ENCODE assay signal across 1 cellular context in the genomic region with DNA sequence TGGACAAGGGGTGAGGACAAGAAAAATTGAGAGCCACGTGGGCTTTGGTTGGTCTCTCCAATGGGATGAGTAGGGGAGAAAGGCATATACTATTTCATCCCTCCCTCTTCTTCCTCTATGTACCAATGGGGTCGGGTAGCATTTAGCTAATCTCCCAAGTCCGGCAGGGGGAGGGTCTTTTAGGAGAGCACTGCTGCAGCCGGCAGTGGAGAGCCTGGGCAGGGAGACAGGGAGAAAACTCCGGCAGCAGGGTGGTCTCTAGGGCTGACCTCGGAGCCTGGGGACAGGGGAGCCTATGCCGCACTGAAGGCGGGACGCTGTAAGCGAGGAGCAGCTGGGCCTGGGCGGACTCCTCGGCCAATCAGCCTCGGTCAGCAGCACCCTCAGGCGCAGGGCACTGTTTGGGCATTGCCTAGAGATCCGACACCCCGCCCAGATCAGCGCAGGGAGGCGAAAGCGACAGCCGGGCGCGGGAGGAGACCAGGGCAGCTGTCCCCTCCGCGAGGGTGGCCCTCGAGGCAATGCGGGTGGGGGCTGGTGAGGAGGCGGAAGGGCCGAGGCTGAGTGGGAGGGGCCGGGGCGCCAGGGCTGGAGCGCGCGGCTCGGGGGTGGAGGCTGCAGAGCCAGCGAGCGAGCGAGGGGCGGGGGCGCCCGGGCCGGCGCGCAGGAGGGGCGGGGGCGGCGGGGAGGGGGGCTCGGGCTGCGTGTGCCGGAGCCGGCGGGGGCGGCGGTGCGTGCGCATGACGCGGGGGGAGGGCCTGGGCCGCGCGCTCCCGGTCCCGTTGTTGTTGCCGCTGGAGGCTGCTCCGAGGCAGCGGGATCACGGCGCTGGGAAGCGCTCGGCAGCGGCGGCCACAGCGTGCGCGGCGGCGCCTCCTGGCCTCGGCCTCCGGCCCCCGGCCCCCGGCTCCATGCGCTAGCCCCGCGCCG.
TF ChIP-seq lines count a peak whose summit lies in the region.

A gene (plus strand): TSS at position 785 of the 930 bp plus-strand sequence. CDS start 267 bp downstream, outside the sequence.

TF ChIP-seq in HepG2, 621 proteins besides CTCF, POLR2A, EP300 and RAD21 (continues in another document):
- TF ChIP-seq, protein P1, sequence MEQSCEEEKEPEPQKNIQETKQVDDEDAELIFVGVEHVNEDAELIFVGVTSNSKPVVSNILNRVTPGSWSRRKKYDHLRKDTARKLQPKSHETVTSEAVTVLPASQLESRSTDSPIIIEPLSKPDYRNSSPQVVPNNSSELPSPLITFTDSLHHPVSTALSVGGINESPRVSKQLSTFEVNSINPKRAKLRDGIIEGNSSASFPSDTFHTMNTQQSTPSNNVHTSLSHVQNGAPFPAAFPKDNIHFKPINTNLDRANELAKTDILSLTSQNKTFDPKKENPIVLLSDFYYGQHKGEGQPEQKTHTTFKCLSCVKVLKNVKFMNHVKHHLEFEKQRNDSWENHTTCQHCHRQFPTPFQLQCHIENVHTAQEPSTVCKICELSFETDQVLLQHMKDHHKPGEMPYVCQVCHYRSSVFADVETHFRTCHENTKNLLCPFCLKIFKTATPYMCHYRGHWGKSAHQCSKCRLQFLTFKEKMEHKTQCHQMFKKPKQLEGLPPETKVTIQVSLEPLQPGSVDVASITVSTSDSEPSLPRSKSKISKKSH (CRISPR knock-in tag; IDR thresholded peaks at IDR 0.05; ENCODE audit: borderline replicate concordance) = 0 out of 2 replicates have a peak, but pooled peaks have one; percentile 73
- no peak for TF ChIP-seq ZNF367 (CRISPR knock-in tag; IDR thresholded peaks at IDR 0.05; ENCODE audit: borderline replicate concordance)
- TF ChIP-seq SALL1 (CRISPR knock-in tag; IDR thresholded peaks at IDR 0.05) = peak; percentile 78
- TF ChIP-seq ZNF781 (CRISPR knock-in tag; IDR thresholded peaks at IDR 0.05; ENCODE audit: borderline replicate concordance, not compliant biosample characterization) = peak; percentile 57
- no peak; the same call in 1 of the 2 replicates for TF ChIP-seq ZBTB7A (CRISPR knock-in tag; IDR thresholded peaks at IDR 0.05)
- TF ChIP-seq, protein P2, sequence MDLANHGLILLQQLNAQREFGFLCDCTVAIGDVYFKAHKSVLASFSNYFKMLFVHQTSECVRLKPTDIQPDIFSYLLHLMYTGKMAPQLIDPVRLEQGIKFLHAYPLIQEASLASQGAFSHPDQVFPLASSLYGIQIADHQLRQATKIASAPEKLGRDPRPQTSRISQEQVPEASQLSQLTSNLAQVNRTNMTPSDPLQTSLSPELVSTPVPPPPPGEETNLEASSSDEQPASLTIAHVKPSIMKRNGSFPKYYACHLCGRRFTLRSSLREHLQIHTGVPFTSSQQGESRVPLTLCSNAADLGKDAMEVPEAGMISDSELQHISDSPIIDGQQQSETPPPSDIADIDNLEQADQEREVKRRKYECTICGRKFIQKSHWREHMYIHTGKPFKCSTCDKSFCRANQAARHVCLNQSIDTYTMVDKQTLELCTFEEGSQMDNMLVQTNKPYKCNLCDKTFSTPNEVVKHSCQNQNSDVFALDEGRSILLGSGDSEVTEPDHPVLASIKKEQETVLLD (CRISPR knock-in tag; IDR thresholded peaks at IDR 0.05; ENCODE audit: low read depth) = peak; percentile 74; the same call in 1 of the 2 replicates
- TF ChIP-seq TARDBP (CRISPR knock-in tag; IDR thresholded peaks at IDR 0.05) = peak; percentile 79; the same call in 1 of the 2 replicates
- peak; percentile 59; the same call in 1 of the 3 replicates for TF ChIP-seq MXI1 (IDR thresholded peaks at IDR 0.05; ENCODE audit: borderline replicate concordance, low read depth, low read length)
- peak; percentile 58; the same call in 1 of the 2 replicates for TF ChIP-seq HOXA3 (CRISPR knock-in tag; IDR thresholded peaks at IDR 0.05)
- peak; percentile 68; the same call in 1 of the 2 replicates for TF ChIP-seq HDAC1 (CRISPR knock-in tag; IDR thresholded peaks at IDR 0.05)
- TF ChIP-seq ZNF773 (CRISPR knock-in tag; IDR thresholded peaks at IDR 0.05; ENCODE audit: borderline replicate concordance) = no peak
- peak; percentile 85; the same call in 1 of the 2 replicates for TF ChIP-seq ZNF619 (CRISPR knock-in tag; IDR thresholded peaks at IDR 0.05)
- TF ChIP-seq ZNF777 (CRISPR knock-in tag; IDR thresholded peaks at IDR 0.05) = peak; percentile 65; the same call in 1 of the 2 replicates
- peak; percentile 66; the same call in 1 of the 2 replicates for TF ChIP-seq MXD4 (CRISPR knock-in tag; IDR thresholded peaks at IDR 0.05)
- no peak for TF ChIP-seq NFE2L2 (IDR thresholded peaks at IDR 0.05; ENCODE audit: low read length)
- 0 out of 2 replicates have a peak, but pooled peaks have one; percentile 32 for TF ChIP-seq ZNF546 (CRISPR knock-in tag; conservative IDR thresholded peaks at IDR 0.05)
- TF ChIP-seq AHR (CRISPR knock-in tag; IDR thresholded peaks at IDR 0.05) = peak; percentile 20; the same call in 1 of the 2 replicates
- TF ChIP-seq POLR2G (IDR thresholded peaks at IDR 0.05; ENCODE audit: low read depth, low read length) = peak; percentile 91
- no peak for TF ChIP-seq JARID2 (CRISPR knock-in tag; IDR thresholded peaks at IDR 0.05; ENCODE audit: insufficient replicate concordance)
- TF ChIP-seq, protein P3, sequence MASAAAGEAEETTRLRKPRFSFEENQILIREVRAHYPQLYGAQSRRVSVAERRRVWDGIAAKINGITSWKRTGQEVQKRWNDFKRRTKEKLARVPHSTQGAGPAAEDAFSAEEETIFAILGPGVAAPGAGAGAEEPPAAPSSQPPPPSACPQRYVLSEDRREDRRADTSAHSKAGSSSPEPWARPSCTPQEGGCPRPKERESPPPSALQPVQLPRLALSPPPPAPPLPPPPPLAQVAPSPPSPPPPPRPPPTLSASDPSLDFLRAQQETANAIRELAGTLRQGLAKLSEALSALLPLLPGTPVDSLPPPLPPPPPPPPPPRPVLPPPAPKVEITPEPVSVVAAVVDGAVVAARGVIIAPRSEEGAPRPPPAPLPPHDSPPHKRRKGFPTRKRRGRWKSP (CRISPR knock-in tag; IDR thresholded peaks at IDR 0.05) = no peak
- TF ChIP-seq KDM4B (CRISPR knock-in tag; IDR thresholded peaks at IDR 0.05) = peak; percentile 44; the same call in 1 of the 2 replicates
- TF ChIP-seq SOX5 (CRISPR knock-in tag; IDR thresholded peaks at IDR 0.05; ENCODE audit: borderline replicate concordance) = peak; percentile 27; the same call in 1 of the 2 replicates
- peak; percentile 79; the same call in 1 of the 2 replicates for TF ChIP-seq ARID2 (CRISPR knock-in tag; IDR thresholded peaks at IDR 0.05; ENCODE audit: borderline replicate concordance)
- TF ChIP-seq, protein P4, sequence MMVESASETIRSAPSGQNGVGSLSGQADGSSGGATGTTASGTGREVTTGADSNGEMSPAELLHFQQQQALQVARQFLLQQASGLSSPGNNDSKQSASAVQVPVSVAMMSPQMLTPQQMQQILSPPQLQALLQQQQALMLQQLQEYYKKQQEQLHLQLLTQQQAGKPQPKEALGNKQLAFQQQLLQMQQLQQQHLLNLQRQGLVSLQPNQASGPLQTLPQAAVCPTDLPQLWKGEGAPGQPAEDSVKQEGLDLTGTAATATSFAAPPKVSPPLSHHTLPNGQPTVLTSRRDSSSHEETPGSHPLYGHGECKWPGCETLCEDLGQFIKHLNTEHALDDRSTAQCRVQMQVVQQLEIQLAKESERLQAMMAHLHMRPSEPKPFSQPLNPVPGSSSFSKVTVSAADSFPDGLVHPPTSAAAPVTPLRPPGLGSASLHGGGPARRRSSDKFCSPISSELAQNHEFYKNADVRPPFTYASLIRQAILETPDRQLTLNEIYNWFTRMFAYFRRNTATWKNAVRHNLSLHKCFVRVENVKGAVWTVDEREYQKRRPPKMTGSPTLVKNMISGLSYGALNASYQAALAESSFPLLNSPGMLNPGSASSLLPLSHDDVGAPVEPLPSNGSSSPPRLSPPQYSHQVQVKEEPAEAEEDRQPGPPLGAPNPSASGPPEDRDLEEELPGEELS (CRISPR knock-in tag; IDR thresholded peaks at IDR 0.05) = no peak
- TF ChIP-seq ZNF317 (CRISPR knock-in tag; IDR thresholded peaks at IDR 0.05) = peak; percentile 40; the same call in 1 of the 2 replicates
- TF ChIP-seq ZMYM3 (CRISPR knock-in tag; IDR thresholded peaks at IDR 0.05) = peak; percentile 71
- TF ChIP-seq, protein P5, sequence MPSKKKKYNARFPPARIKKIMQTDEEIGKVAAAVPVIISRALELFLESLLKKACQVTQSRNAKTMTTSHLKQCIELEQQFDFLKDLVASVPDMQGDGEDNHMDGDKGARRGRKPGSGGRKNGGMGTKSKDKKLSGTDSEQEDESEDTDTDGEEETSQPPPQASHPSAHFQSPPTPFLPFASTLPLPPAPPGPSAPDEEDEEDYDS (CRISPR knock-in tag; IDR thresholded peaks at IDR 0.05) = 0 out of 2 replicates have a peak, but pooled peaks have one; percentile 17
- TF ChIP-seq, protein P6, sequence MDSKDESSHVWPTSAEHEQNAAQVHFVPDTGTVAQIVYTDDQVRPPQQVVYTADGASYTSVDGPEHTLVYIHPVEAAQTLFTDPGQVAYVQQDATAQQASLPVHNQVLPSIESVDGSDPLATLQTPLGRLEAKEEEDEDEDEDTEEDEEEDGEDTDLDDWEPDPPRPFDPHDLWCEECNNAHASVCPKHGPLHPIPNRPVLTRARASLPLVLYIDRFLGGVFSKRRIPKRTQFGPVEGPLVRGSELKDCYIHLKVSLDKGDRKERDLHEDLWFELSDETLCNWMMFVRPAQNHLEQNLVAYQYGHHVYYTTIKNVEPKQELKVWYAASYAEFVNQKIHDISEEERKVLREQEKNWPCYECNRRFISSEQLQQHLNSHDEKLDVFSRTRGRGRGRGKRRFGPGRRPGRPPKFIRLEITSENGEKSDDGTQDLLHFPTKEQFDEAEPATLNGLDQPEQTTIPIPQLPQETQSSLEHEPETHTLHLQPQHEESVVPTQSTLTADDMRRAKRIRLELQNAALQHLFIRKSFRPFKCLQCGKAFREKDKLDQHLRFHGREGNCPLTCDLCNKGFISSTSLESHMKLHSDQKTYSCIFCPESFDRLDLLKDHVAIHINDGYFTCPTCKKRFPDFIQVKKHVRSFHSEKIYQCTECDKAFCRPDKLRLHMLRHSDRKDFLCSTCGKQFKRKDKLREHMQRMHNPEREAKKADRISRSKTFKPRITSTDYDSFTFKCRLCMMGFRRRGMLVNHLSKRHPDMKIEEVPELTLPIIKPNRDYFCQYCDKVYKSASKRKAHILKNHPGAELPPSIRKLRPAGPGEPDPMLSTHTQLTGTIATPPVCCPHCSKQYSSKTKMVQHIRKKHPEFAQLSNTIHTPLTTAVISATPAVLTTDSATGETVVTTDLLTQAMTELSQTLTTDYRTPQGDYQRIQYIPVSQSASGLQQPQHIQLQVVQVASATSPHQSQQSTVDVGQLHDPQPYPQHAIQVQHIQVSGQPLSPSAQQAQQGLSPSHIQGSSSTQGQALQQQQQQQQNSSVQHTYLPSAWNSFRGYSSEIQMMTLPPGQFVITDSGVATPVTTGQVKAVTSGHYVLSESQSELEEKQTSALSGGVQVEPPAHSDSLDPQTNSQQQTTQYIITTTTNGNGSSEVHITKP (CRISPR knock-in tag; IDR thresholded peaks at IDR 0.05; ENCODE audit: low read depth) = no peak
- TF ChIP-seq, protein P7, sequence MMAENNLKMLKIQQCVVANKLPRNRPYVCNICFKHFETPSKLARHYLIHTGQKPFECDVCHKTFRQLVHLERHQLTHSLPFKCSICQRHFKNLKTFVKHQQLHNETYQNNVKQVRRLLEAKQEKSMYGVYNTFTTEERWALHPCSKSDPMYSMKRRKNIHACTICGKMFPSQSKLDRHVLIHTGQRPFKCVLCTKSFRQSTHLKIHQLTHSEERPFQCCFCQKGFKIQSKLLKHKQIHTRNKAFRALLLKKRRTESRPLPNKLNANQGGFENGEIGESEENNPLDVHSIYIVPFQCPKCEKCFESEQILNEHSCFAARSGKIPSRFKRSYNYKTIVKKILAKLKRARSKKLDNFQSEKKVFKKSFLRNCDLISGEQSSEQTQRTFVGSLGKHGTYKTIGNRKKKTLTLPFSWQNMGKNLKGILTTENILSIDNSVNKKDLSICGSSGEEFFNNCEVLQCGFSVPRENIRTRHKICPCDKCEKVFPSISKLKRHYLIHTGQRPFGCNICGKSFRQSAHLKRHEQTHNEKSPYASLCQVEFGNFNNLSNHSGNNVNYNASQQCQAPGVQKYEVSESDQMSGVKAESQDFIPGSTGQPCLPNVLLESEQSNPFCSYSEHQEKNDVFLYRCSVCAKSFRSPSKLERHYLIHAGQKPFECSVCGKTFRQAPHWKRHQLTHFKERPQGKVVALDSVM (CRISPR knock-in tag; IDR thresholded peaks at IDR 0.05) = peak; percentile 74
- TF ChIP-seq REL (CRISPR knock-in tag; conservative IDR thresholded peaks at IDR 0.05) = 0 out of 2 replicates have a peak, but pooled peaks have one; percentile 30
- 0 out of 2 replicates have a peak, but pooled peaks have one; percentile 34 for TF ChIP-seq ZNF296 (CRISPR knock-in tag; conservative IDR thresholded peaks at IDR 0.05)
- 0 out of 2 replicates have a peak, but pooled peaks have one; percentile 19 for TF ChIP-seq RXRB (CRISPR knock-in tag; IDR thresholded peaks at IDR 0.05; ENCODE audit: borderline replicate concordance)
- peak; percentile 71 for TF ChIP-seq RBM39 (IDR thresholded peaks at IDR 0.05; ENCODE audit: low read depth, low read length, poor library complexity, severe bottlenecking)
- 0 out of 2 replicates have a peak, but pooled peaks have one; percentile 26 for TF ChIP-seq POGZ (CRISPR knock-in tag; IDR thresholded peaks at IDR 0.05)
- TF ChIP-seq, protein P8, sequence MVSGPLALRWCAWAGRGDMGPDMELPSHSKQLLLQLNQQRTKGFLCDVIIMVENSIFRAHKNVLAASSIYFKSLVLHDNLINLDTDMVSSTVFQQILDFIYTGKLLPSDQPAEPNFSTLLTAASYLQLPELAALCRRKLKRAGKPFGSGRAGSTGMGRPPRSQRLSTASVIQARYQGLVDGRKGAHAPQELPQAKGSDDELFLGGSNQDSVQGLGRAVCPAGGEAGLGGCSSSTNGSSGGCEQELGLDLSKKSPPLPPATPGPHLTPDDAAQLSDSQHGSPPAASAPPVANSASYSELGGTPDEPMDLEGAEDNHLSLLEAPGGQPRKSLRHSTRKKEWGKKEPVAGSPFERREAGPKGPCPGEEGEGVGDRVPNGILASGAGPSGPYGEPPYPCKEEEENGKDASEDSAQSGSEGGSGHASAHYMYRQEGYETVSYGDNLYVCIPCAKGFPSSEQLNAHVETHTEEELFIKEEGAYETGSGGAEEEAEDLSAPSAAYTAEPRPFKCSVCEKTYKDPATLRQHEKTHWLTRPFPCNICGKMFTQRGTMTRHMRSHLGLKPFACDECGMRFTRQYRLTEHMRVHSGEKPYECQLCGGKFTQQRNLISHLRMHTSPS (CRISPR knock-in tag; IDR thresholded peaks at IDR 0.05; ENCODE audit: low read depth) = peak; percentile 68
- 0 out of 2 replicates have a peak, but pooled peaks have one; percentile 27 for TF ChIP-seq MED13 (CRISPR knock-in tag; IDR thresholded peaks at IDR 0.05)
- peak; percentile 25 for TF ChIP-seq ASH2L (IDR thresholded peaks at IDR 0.05; ENCODE audit: insufficient read length, low read depth, low read length)
- 0 out of 2 replicates have a peak, but pooled peaks have one; percentile 54 for TF ChIP-seq GZF1 (CRISPR knock-in tag; IDR thresholded peaks at IDR 0.05)
- TF ChIP-seq HNRNPL (IDR thresholded peaks at IDR 0.05; ENCODE audit: low read depth, low read length) = peak; percentile 84; the same call in 1 of the 2 replicates
- TF ChIP-seq, protein P9, sequence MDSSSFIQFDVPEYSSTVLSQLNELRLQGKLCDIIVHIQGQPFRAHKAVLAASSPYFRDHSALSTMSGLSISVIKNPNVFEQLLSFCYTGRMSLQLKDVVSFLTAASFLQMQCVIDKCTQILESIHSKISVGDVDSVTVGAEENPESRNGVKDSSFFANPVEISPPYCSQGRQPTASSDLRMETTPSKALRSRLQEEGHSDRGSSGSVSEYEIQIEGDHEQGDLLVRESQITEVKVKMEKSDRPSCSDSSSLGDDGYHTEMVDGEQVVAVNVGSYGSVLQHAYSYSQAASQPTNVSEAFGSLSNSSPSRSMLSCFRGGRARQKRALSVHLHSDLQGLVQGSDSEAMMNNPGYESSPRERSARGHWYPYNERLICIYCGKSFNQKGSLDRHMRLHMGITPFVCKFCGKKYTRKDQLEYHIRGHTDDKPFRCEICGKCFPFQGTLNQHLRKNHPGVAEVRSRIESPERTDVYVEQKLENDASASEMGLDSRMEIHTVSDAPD (CRISPR knock-in tag; IDR thresholded peaks at IDR 0.05) = 0 out of 2 replicates have a peak, but pooled peaks have one; percentile 38
